ENCODE assay signal across 21 cellular contexts in genomic region chr13:109093988-109094387, GRCh38.
DNase-seq lines count a peak whose midpoint lies in the region; ATAC-seq and TF ChIP-seq lines count a peak whose summit lies in the region.
"Had no signal": no experiment of that assay in that cellular context is flagged by ENCODE, and none has a peak within 500 bp of the region (broad histone marks: within the 10 kb centered on the region; RNA-seq: fewer than 3 reads in every experiment).

No MANE protein-coding gene starts in this region.

- H3K4me1 Mint-ChIP-seq in endothelial cell (ENCODE audit: unreplicated experiment) = peaks cover 43% of the 10 kb centered on the region
- peaks cover 0 to 6% (median 0%) of the 10 kb centered on the region in 4 donors for H3K4me1 Mint-ChIP-seq in naive thymus-derived CD8-positive, alpha-beta T cell

- CTCF ChIA-PET in HEK293T (lab: Yijun Ruan, JAX) = no interaction called here

- peaks cover 5% of the 10 kb centered on the region for H3K27me3 Mint-ChIP-seq in endothelial cell (ENCODE audit: unreplicated experiment)
- peaks cover 4 to 28% (median 16%) of the 10 kb centered on the region in 5 donors for H3K27me3 Mint-ChIP-seq in naive thymus-derived CD8-positive, alpha-beta T cell

- H3K4me3 Mint-ChIP-seq in endothelial cell (ENCODE audit: unreplicated experiment) = no peak overlapping the region
- no peak overlapping the region for H3K4me3 Mint-ChIP-seq in naive thymus-derived CD8-positive, alpha-beta T cell
- H3K4me3 Mint-ChIP-seq: CD4-positive, alpha-beta T cell; T-helper 2 cell treated with Interferon-gamma antibody and Interleukin-4, amounts not matched to agents 5 μg/mL and 100 μg/mL, for 36 hours had no signal

- peak overlapping the region; percentile 96 for H3K27ac Mint-ChIP-seq in endothelial cell (ENCODE audit: unreplicated experiment)
- H3K27ac Mint-ChIP-seq in naive thymus-derived CD8-positive, alpha-beta T cell = no peak overlapping the region
- H3K27ac Mint-ChIP-seq: CD4-positive, alpha-beta T cell; T-helper 2 cell treated with Interferon-gamma antibody and Interleukin-4, amounts not matched to agents 5 μg/mL and 100 μg/mL, for 36 hours had no signal

- POLR2A ChIA-PET in naive thymus-derived CD8-positive, alpha-beta T cell (lab: Charles Lee) = no interaction called here
- POLR2A ChIA-PET in HEK293T (lab: Yijun Ruan, JAX) = no interaction called here

- peaks cover 8% of the 10 kb centered on the region for H3K9me3 Mint-ChIP-seq in endothelial cell (ENCODE audit: unreplicated experiment)
- H3K9me3 Mint-ChIP-seq in naive thymus-derived CD8-positive, alpha-beta T cell = peaks cover 0 to 26% (median 4%) of the 10 kb centered on the region in 9 donors
- H3K9me3 Mint-ChIP-seq: CD4-positive, alpha-beta T cell had no signal

- peaks cover 5% of the 10 kb centered on the region for H3K36me3 Mint-ChIP-seq in endothelial cell (ENCODE audit: low read depth, unreplicated experiment)
- H3K36me3 Mint-ChIP-seq in naive thymus-derived CD8-positive, alpha-beta T cell = peaks cover 0 to 4% (median 0%) of the 10 kb centered on the region in 3 donors

- DNase-seq in NCI-H2029 (lab: John Stamatoyannopoulos, UW) (peak; percentile 45), NCI-H2029 treated with DMSO at 0.1 percent for 48 hours (lab: John Stamatoyannopoulos, UW) (no peak), GDM1 (lab: John Stamatoyannopoulos, UW) (peak; percentile 71), MV-4-11 (lab: John Stamatoyannopoulos, UW) (peak; percentile 36), endothelial cell (ENCODE audit: low spot score) (peak; percentile 30), HEK293T (ENCODE audit: extremely low spot score) (no peak)
- no peak for DNase-seq in stimulated activated CD4-positive, alpha-beta T cell treated with anti-CD3 and anti-CD28 coated beads, Interleukin-12 subunit alpha, Interleukin-12 subunit beta, amount 100 ng/mL, for 4 hours
- no peak for DNase-seq in naive thymus-derived CD8-positive, alpha-beta T cell
- DNase-seq: Calu3; CD4-positive, alpha-beta T cell; HCEC 1CT; Karpas-422; NCI-H1092; NCI-H1417 treated with DMSO at 0.1 percent for 48 hours; NCI-H1694 treated with DMSO at 0.1 percent for 48 hours; NCI-H524; NCI-H774; Right ventricle myocardium superior; RPMI8226; T-helper 1 cell had no signal

- no peak for TF ChIP-seq CTCF in endothelial cell (IDR thresholded peaks at IDR 0.05; ENCODE audit: unreplicated experiment)

- no peak for ATAC-seq in naive thymus-derived CD8-positive, alpha-beta T cell

TF ChIP-seq in HEK293T, 16 proteins besides CTCF, POLR2A, EP300 and RAD21:
- TF ChIP-seq ZNF384 (IDR thresholded peaks at IDR 0.05) = no peak
- no peak for TF ChIP-seq HDGF (IDR thresholded peaks at IDR 0.05; ENCODE audit: borderline replicate concordance)
- no peak for TF ChIP-seq SUZ12 (IDR thresholded peaks at IDR 0.05)
- no peak for TF ChIP-seq ELF4 (IDR thresholded peaks at IDR 0.05)
- no peak for TF ChIP-seq BHLHE40 (IDR thresholded peaks at IDR 0.05; ENCODE audit: borderline replicate concordance)
- TF ChIP-seq PKNOX1 (IDR thresholded peaks at IDR 0.05) = no peak
- no peak for TF ChIP-seq NFRKB (IDR thresholded peaks at IDR 0.05)
- no peak for TF ChIP-seq SP1 (IDR thresholded peaks at IDR 0.05)
- TF ChIP-seq FOXK2 (IDR thresholded peaks at IDR 0.05) = no peak
- TF ChIP-seq L3MBTL2 (conservative IDR thresholded peaks at IDR 0.05) = no peak
- TF ChIP-seq LEF1 (IDR thresholded peaks at IDR 0.05; ENCODE audit: borderline replicate concordance) = no peak
- no peak for TF ChIP-seq FOXA1 (IDR thresholded peaks at IDR 0.05)
- no peak for TF ChIP-seq ARNT (IDR thresholded peaks at IDR 0.05)
- no peak for TF ChIP-seq CTBP1 (IDR thresholded peaks at IDR 0.05; ENCODE audit: borderline replicate concordance)
- no peak for TF ChIP-seq FOXM1 (IDR thresholded peaks at IDR 0.05; ENCODE audit: borderline replicate concordance)
- no peak for TF ChIP-seq TARDBP (IDR thresholded peaks at IDR 0.05)
TF ChIP-seq in HEK293T: peak in this region for 0.

Comparison
In these comparisons a context has a peak if more than half of its experiments do, and no peak if none do; other contexts are left out.
1. DNase-seq: peak in NCI-H2029 (single experiment), GDM1 (single experiment), MV-4-11 (single experiment) and endothelial cell (single experiment); none in NCI-H2029 treated with DMSO at 0.1 percent for 48 hours (single experiment), stimulated activated CD4-positive, alpha-beta T cell treated with anti-CD3 and anti-CD28 coated beads, Interleukin-12 subunit alpha, Interleukin-12 subunit beta, amount 100 ng/mL, for 4 hours (single experiment), naive thymus-derived CD8-positive, alpha-beta T cell (0 of 10) and HEK293T (single experiment).